Comparison of ENCODE assay signal across 21 cellular contexts in genomic region chr3:29297998-29298397, GRCh38. TPM values are rescaled to one million over a fixed set of nuclear protein-coding genes. Genes with fewer than 3 reads are reported as not detected.
DNase-seq lines count a peak whose midpoint lies in the region; ATAC-seq, FAIRE-seq and TF ChIP-seq lines count a peak whose summit lies in the region.
"Had no signal": no experiment of that assay in that cellular context is flagged by ENCODE, and none has a peak within 500 bp of the region (broad histone marks: within the 10 kb centered on the region; RNA-seq: fewer than 3 reads in every experiment).

No MANE protein-coding gene starts in this region.

- CTCF ChIA-PET in GM12878 (lab: Yijun Ruan, JAX): interaction anchor here (0.7 to 1.7 kb wide), 9 partner anchors 8 to 175 kb away, joined by 3 to 9 read pairs (median 4); no protein-coding TSS in a partner anchor
- CTCF ChIA-PET in GM10248 (lab: Yijun Ruan, JAX): no interaction called here

- intact Hi-C loops in GM12878 (cut with micrococcal nuclease; ENCODE audit: unreplicated experiment): no loop called here

- H3K79me2 ChIP-seq in OCI-LY1 (ENCODE audit: insufficient read depth, low read length) (peaks cover 29% of the 10 kb centered on the region), GM12878 (ENCODE audit: control insufficient read depth, insufficient read depth, low read length) (no peaks in the 10 kb centered on the region)

- H3K4me1 ChIP-seq in OCI-LY1 (ENCODE audit: insufficient read depth, low read length, severe bottlenecking) (peaks cover 84% of the 10 kb centered on the region), GM12878 (ENCODE audit: control insufficient read depth, insufficient read depth, low read length) (no peaks in the 10 kb centered on the region)
- H3K4me1 ChIP-seq: BE2C had no signal

- H3K4me3 Mint-ChIP-seq in stimulated activated effector memory CD8-positive, alpha-beta T cell treated with anti-CD3 and anti-CD28 coated beads, Interleukin-12 subunit alpha, Interleukin-12 subunit beta, amount 100 ng/mL, for 72 hours: no peak overlapping the region
- H3K4me3 Mint-ChIP-seq: CD14-positive monocyte; CD4-positive, alpha-beta T cell; CD8-positive, alpha-beta T cell had no signal

- DNase-seq in GM12891 (ENCODE audit: insufficient read length, low spot score) (no peak), GM12878 (ENCODE audit: low read depth, low spot score) (no peak), hypothalamus (lab: John Stamatoyannopoulos, UW) (no peak), GM10248 (ENCODE audit: extremely low spot score) (no peak)
- no peak for DNase-seq in activated naive CD4-positive, alpha-beta T cell treated with anti-CD3 and anti-CD28 coated beads, Interleukin-2, amount 50 U/mL, for 72 hours (ENCODE audit: low spot score in 2 of 2)
- no peak for DNase-seq in stimulated activated effector memory CD8-positive, alpha-beta T cell treated with anti-CD3 and anti-CD28 coated beads, Interleukin-12 subunit alpha, Interleukin-12 subunit beta, amount 100 ng/mL, for 72 hours (ENCODE audit: low spot score in 2 of 2)
- DNase-seq: 8988T; ACHN; BE2C; C1 segment of cervical spinal cord; Caco-2; Calu3; CD4-positive, alpha-beta T cell; CD8-positive, alpha-beta T cell; DMS79 treated with DMSO at 0.1 percent for 48 hours; GF-D8 had no signal

- H3K4me3 ChIP-seq in OCI-LY1 (ENCODE audit: low read depth, low read length, poor library complexity, severe bottlenecking): no peak overlapping the region
- H3K4me3 ChIP-seq in GM12878: no peak overlapping the region
- H3K4me3 ChIP-seq: BLaER1 had no signal

- H3K9ac ChIP-seq in OCI-LY1 (ENCODE audit: low read length) (no peak overlapping the region), GM12878 (ENCODE audit: control insufficient read depth, insufficient read depth, low read length) (no peak overlapping the region)
- H3K9ac ChIP-seq: BLaER1 had no signal

- POLR2A ChIA-PET in GM12878 (lab: Charles Lee): interaction anchor here (0.7 to 3.4 kb wide), 12 partner anchors 8 to 46 kb away, joined by 3 to 10 read pairs (median 3); no protein-coding TSS in a partner anchor
- POLR2A ChIA-PET in GM10248 (lab: Yijun Ruan, JAX): no interaction called here

- H3K4me2 ChIP-seq in OCI-LY1 (ENCODE audit: low read length): peak overlapping the region; percentile 15; the same call in 1 of the 2 replicates
- H3K4me2 ChIP-seq in GM12878 (ENCODE audit: control insufficient read depth, insufficient read depth): no peak overlapping the region
- H3K4me2 ChIP-seq: BLaER1 had no signal

- H3K4me1 Mint-ChIP-seq in stimulated activated effector memory CD8-positive, alpha-beta T cell treated with anti-CD3 and anti-CD28 coated beads, Interleukin-12 subunit alpha, Interleukin-12 subunit beta, amount 100 ng/mL, for 72 hours: no peaks in the 10 kb centered on the region
- H3K4me1 Mint-ChIP-seq: CD14-positive monocyte had no signal

- H3K27ac Mint-ChIP-seq in activated naive CD4-positive, alpha-beta T cell treated with anti-CD3 and anti-CD28 coated beads, Interleukin-2, amount 50 U/mL, for 72 hours: no peak overlapping the region
- no peak overlapping the region for H3K27ac Mint-ChIP-seq in stimulated activated effector memory CD8-positive, alpha-beta T cell treated with anti-CD3 and anti-CD28 coated beads, Interleukin-12 subunit alpha, Interleukin-12 subunit beta, amount 100 ng/mL, for 72 hours
- H3K27ac Mint-ChIP-seq: CD14-positive monocyte; CD4-positive, alpha-beta T cell; CD8-positive, alpha-beta T cell had no signal

- SMC1A ChIA-PET in GM12878 (lab: Charles Lee; ENCODE audit: uncharacterized antibody, unreplicated experiment): interaction anchor here (0.7 to 15.7 kb wide), 13 partner anchors 9 to 93 kb away, joined by 3 to 307 read pairs (median 4); no protein-coding TSS in a partner anchor

- H3K27me3 ChIP-seq in OCI-LY1 (ENCODE audit: insufficient read depth, low read length): no peaks in the 10 kb centered on the region
- no peaks in the 10 kb centered on the region for H3K27me3 ChIP-seq in GM12878 (replicated peaks in 1 of 2; ENCODE audit: control insufficient read depth in 2 of 2, insufficient read depth in 2 of 2, low read length in 1 of 2)
- H3K27me3 ChIP-seq: BE2C, BLaER1 had no signal

- BruUV-seq in GM12878 (replicated peaks; lab: Mats Ljungman, UMichigan): no TSS peak

- TF ChIP-seq CTCF in OCI-LY1 (IDR thresholded peaks at IDR 0.05; ENCODE audit: low read length) (no peak), GM12878 (IDR thresholded peaks at IDR 0.05 in 2 of 3, conservative IDR thresholded peaks at IDR 0.05 in 1 of 3; ENCODE audit: control insufficient read depth in 2 of 3, extremely low read depth in 1 of 3, insufficient read depth in 1 of 3, low read depth in 3 of 3, low read length in 3 of 3) (no peak), GM10248 (IDR thresholded peaks at IDR 0.05; ENCODE audit: control extremely low read depth, extremely low read depth, low read depth, missing control alignments) (no peak)

- no peaks in the 10 kb centered on the region for H3K36me3 Mint-ChIP-seq in activated naive CD4-positive, alpha-beta T cell treated with anti-CD3 and anti-CD28 coated beads, Interleukin-2, amount 50 U/mL, for 72 hours
- H3K36me3 Mint-ChIP-seq in stimulated activated effector memory CD8-positive, alpha-beta T cell treated with anti-CD3 and anti-CD28 coated beads, Interleukin-12 subunit alpha, Interleukin-12 subunit beta, amount 100 ng/mL, for 72 hours: no peaks in the 10 kb centered on the region
- H3K36me3 Mint-ChIP-seq: CD14-positive monocyte; CD8-positive, alpha-beta T cell had no signal

- RAD21 ChIA-PET in GM12878 (lab: Charles Lee; ENCODE audit: unreplicated experiment): interaction anchor here (0.7 to 1.7 kb wide), 8 partner anchors 9 to 35 kb away, joined by 3 to 6 read pairs (median 4); no protein-coding TSS in a partner anchor

- FAIRE-seq in GM12891 (lab: Jason Lieb, UNC) (peak; percentile 50), GM12878 (lab: Jason Lieb, UNC) (no peak)
- FAIRE-seq: A204.1, D721Med had no signal

- H3K36me3 ChIP-seq in OCI-LY1 (ENCODE audit: insufficient read depth, low read length) (peaks cover 8% of the 10 kb centered on the region), GM12878 (ENCODE audit: control insufficient read depth in 2 of 2, insufficient read depth in 2 of 2, low read length in 1 of 2) (no peaks in the 10 kb centered on the region)
- H3K36me3 ChIP-seq: BE2C, BLaER1 had no signal

- no peak for TF ChIP-seq POLR2A in GM12891 (IDR thresholded peaks at IDR 0.05; ENCODE audit: low read depth, low read length)
- TF ChIP-seq POLR2A in GM12878 (IDR thresholded peaks at IDR 0.05; ENCODE audit: low read depth, low read length): no peak

- H3K9me3 ChIP-seq in OCI-LY1 (ENCODE audit: low read length): no peaks in the 10 kb centered on the region
- H3K9me3 ChIP-seq in GM12878 (replicated peaks; ENCODE audit: control insufficient read depth, insufficient read depth, low read length): peaks cover 1% of the 10 kb centered on the region; the same call in 2 of the 3 replicates
- H3K9me3 ChIP-seq: BE2C, BLaER1, Caco-2 had no signal

- H4K20me1 ChIP-seq in OCI-LY1 (ENCODE audit: insufficient read depth, low read length): no peaks in the 10 kb centered on the region
- no peaks in the 10 kb centered on the region for H4K20me1 ChIP-seq in GM12878 (ENCODE audit: control insufficient read depth, insufficient read depth)
- H4K20me1 ChIP-seq: BLaER1 had no signal

- no peaks in the 10 kb centered on the region for H3K9me2 ChIP-seq in OCI-LY1 (ENCODE audit: low read depth, low read length)

- no peak for TF ChIP-seq RAD21 in GM12878 (IDR thresholded peaks at IDR 0.05; ENCODE audit: insufficient read depth, low read depth, low read length)

- TF ChIP-seq EP300 in GM12878 (IDR thresholded peaks at IDR 0.05; ENCODE audit: borderline replicate concordance in 1 of 2, control insufficient read depth in 1 of 2, low read depth in 2 of 2, low read length in 2 of 2): no peak

- peaks cover 0 to 6% of the 10 kb centered on the region in 2 donors for H3K9me3 Mint-ChIP-seq in activated naive CD4-positive, alpha-beta T cell treated with anti-CD3 and anti-CD28 coated beads, Interleukin-2, amount 50 U/mL, for 72 hours
- H3K9me3 Mint-ChIP-seq in stimulated activated effector memory CD8-positive, alpha-beta T cell treated with anti-CD3 and anti-CD28 coated beads, Interleukin-12 subunit alpha, Interleukin-12 subunit beta, amount 100 ng/mL, for 72 hours: peaks cover 5% of the 10 kb centered on the region
- H3K9me3 Mint-ChIP-seq: CD4-positive, alpha-beta T cell; CD8-positive, alpha-beta T cell had no signal

- H3F3A ChIP-seq in OCI-LY1 (ENCODE audit: insufficient read depth, low read length): no peaks in the 10 kb centered on the region

- peak; percentile 64 for ATAC-seq in GM12878
- no peak for ATAC-seq in activated naive CD4-positive, alpha-beta T cell treated with anti-CD3 and anti-CD28 coated beads, Interleukin-2, amount 50 U/mL, for 72 hours
- ATAC-seq in stimulated activated effector memory CD8-positive, alpha-beta T cell treated with anti-CD3 and anti-CD28 coated beads, Interleukin-12 subunit alpha, Interleukin-12 subunit beta, amount 100 ng/mL, for 72 hours: no peak
- ATAC-seq: CD8-positive, alpha-beta T cell had no signal

- H2AFZ ChIP-seq in OCI-LY1 (ENCODE audit: low read length) (no peak overlapping the region), GM12878 (ENCODE audit: control insufficient read depth, low read depth, low read length) (no peak overlapping the region)

- 0% methylated on average over 1 of the region's 1 CpG for WGBS in GM12878 (ENCODE audit: insufficient coverage, insufficient replicate concordance, low lambda C conversion rate, missing lambda C conversion rate)

- in situ Hi-C loops in GM12878 (cut with MboI): no loop called here

- H3K27ac ChIP-seq in OCI-LY1 (ENCODE audit: low read depth, low read length, poor library complexity, severe bottlenecking): peak overlapping the region; percentile 14
- no peak overlapping the region for H3K27ac ChIP-seq in GM12878 (ENCODE audit: control insufficient read depth, insufficient read depth)
- H3K27ac ChIP-seq: BLaER1 had no signal

RNA-seq across cellular contexts. Expression of gene RBMS3, which starts 17.1 kb away (rescaled TPM):
- polyA plus RNA-seq in GM12891 (2012; ENCODE audit: low read depth, missing spikeins): 0.58 TPM
- 56.8 and 65.8 TPM in 2 replicates for total RNA-seq in GM12878 (2013; cell fraction: nucleolus; rRNA removed)
- total RNA-seq in GM12878 (2014; rRNA removed) (3.8 and 4.8 TPM in 2 replicates), GM12878 (2014; rRNA removed; fragmentation: Illumina TruSeq; extraction: Trizol) (3.1 and 4.2 TPM in 2 replicates), GM12878 (2021) (3.4 and 4.4 TPM in 2 replicates)
- polyA plus RNA-seq in GM12878 (2011; ENCODE audit: low read depth): 0.67 TPM
- polyA plus RNA-seq in GM12878 (2011; rRNA removed) (4.0 and 4.7 TPM in 2 replicates), GM12878 (2014; fragmentation: Illumina TruSeq; extraction: Trizol) (1.3 and 1.7 TPM in 2 replicates), GM12878 (2014; fragmentation: Nextera tagmentation; extraction: Ambion mirVana) (1 to 10 TPM; 1.3 to 4.3 TPM), GM12878 (2014; rRNA removed) (0.79 and 1.3 TPM in 2 replicates), GM12878 (2016; fragmentation: Nextera tagmentation; extraction: Ambion mirVana) (1 to 10 TPM; 1.3 to 3.0 TPM)
- polyA plus RNA-seq in GM12878 (2011; cell fraction: cytosol; rRNA removed): 3.5 and 4.0 TPM in 2 replicates
- 9.4 and 12.8 TPM in 2 replicates for polyA plus RNA-seq in GM12878 (2011; cell fraction: nucleus; rRNA removed)
- 1.8 and 2.0 TPM in 2 replicates for polyA plus RNA-seq in GM12878 (2012)
- 31.4 and 38.2 TPM in 2 replicates for polyA minus RNA-seq in GM12878 (2011; rRNA and poly(A)+ RNA removed)
- 6.5 and 7.1 TPM in 2 replicates for polyA minus RNA-seq in GM12878 (2011; cell fraction: cytosol; rRNA and poly(A)+ RNA removed)
- 30.6 and 45.5 TPM in 2 replicates for polyA minus RNA-seq in GM12878 (2011; cell fraction: nucleus; rRNA and poly(A)+ RNA removed)
- 1 to 10 TPM in 1 of 2 donors, not detected in 1; 3.3 TPM for total RNA-seq in activated naive CD4-positive, alpha-beta T cell treated with anti-CD3 and anti-CD28 coated beads, Interleukin-2, amount 50 U/mL, for 72 hours
- polyA plus RNA-seq: CD14-positive monocyte had no signal
